In the genomic region with DNA sequence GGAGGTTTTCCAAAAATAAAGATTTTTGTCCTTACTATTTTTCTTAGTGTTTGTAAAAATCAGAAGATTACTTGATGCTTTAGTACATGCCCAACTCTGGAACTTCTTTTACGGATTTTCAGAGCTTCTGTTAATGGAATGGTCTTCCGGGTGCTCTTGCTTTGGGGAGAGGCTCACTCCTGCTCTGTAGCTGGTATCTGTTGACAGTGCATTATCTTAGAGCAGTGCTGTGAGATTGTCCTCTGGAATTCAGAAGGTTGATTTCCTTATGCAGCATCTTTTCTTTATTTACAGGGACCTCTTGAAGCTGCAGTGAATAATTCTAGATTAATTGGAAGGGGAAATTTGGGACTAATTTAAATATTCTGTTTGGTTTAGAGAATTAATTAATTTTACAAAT, we compare ENCODE assay signal across 11 cellular contexts. TPM values are rescaled to one million over a fixed set of nuclear protein-coding genes. Genes with fewer than 3 reads are reported as not detected.
A peak's percentile ranks its signal among the peaks of the same experiment; 100 is the strongest.
DNase-seq lines count a peak whose midpoint lies in the region; ATAC-seq, FAIRE-seq and TF ChIP-seq lines count a peak whose summit lies in the region.
"Had no signal": no experiment of that assay in that cellular context is flagged by ENCODE, and none has a peak within 500 bp of the region (broad histone marks: within the 10 kb centered on the region; RNA-seq: fewer than 3 reads in every experiment).

No MANE protein-coding gene starts in this region.

- H2AFZ ChIP-seq in GM12878 (ENCODE audit: control insufficient read depth, low read depth, low read length) (no peak overlapping the region), neural cell (ENCODE audit: low read depth, low read length) (no peak overlapping the region), PC-3 (ENCODE audit: low read length) (no peak overlapping the region)

- WGBS in GM12878 (ENCODE audit: insufficient coverage, insufficient replicate concordance, low lambda C conversion rate, missing lambda C conversion rate) = 100% methylated on average over 2 of the region's 2 CpGs

- POLR2A ChIA-PET in GM12878 (lab: Charles Lee) (interaction anchor here (0.6 to 2.7 kb wide), 6 partner anchors 12 to 452 kb away, joined by 3 to 9 read pairs (median 3); a partner anchor contains a TSS), PC-3 (lab: Charles Lee; ENCODE audit: unreplicated experiment) (no interaction called here)

- RAD21 ChIA-PET in GM12878 (lab: Charles Lee; ENCODE audit: unreplicated experiment) = interaction anchor here (1.0 to 6.1 kb wide), 7 partner anchors 14 to 1206 kb away, joined by 3 to 59 read pairs (median 4); no protein-coding TSS in a partner anchor

- TF ChIP-seq EP300 in GM12878 (IDR thresholded peaks at IDR 0.05; ENCODE audit: borderline replicate concordance in 1 of 2, control insufficient read depth in 1 of 2, low read depth in 2 of 2, low read length in 2 of 2) = no peak
- no peak for TF ChIP-seq EP300 in neural cell (conservative IDR thresholded peaks at IDR 0.05; ENCODE audit: poor library complexity, severe bottlenecking)

- H3K27me3 ChIP-seq in GM12878 (replicated peaks in 1 of 2; ENCODE audit: control insufficient read depth in 2 of 2, insufficient read depth in 2 of 2, low read length in 1 of 2) (no peaks in the 10 kb centered on the region), neural cell (ENCODE audit: insufficient read depth, low read depth, low read length) (no peaks in the 10 kb centered on the region), PC-3 (ENCODE audit: low read length) (no peaks in the 10 kb centered on the region)

- no peak for TF ChIP-seq POLR2A in GM12878 (IDR thresholded peaks at IDR 0.05; ENCODE audit: low read depth, low read length)

- peak overlapping the region; percentile 18 for H3K4me2 ChIP-seq in GM12878 (ENCODE audit: control insufficient read depth, insufficient read depth)
- peak overlapping the region; percentile 18 for H3K4me2 ChIP-seq in neural cell (ENCODE audit: low read length)
- H3K4me2 ChIP-seq in PC-3 (ENCODE audit: low read length) = no peak overlapping the region

- H3K4me3 Mint-ChIP-seq in T-helper 2 cell treated with Interferon-gamma antibody and Interleukin-4, amounts not matched to agents 5 μg/mL and 100 μg/mL, for 36 hours = peak overlapping the region; percentile 73
- H3K4me3 Mint-ChIP-seq in IgD-negative memory B cell = peak overlapping the region in 3 of 4 donors; percentile 24 to 83 (median 70)

- no peaks in the 10 kb centered on the region for H4K20me1 ChIP-seq in GM12878 (ENCODE audit: control insufficient read depth, insufficient read depth)
- H4K20me1 ChIP-seq in neural cell (ENCODE audit: insufficient read depth) = peaks cover 22% of the 10 kb centered on the region
- no peaks in the 10 kb centered on the region for H4K20me1 ChIP-seq in PC-3 (ENCODE audit: low read length)

- intact Hi-C loops in GM12878 (cut with micrococcal nuclease; ENCODE audit: unreplicated experiment) (loop anchor here (10.0 kb wide), 2 partner anchors 299 to 569 kb away; a partner anchor contains a TSS), PC-3 (cut with micrococcal nuclease) (no loop called here)

- ATAC-seq in GM12878 (no peak), PC-3 (no peak), HG03139 (IDR thresholded peaks at IDR 0.05; ENCODE audit: unreplicated experiment) (no peak)
- ATAC-seq: HCT116 had no signal

- H3K4me3 ChIP-seq in GM12878 (peak overlapping the region; percentile 63), neural cell (ENCODE audit: low read length) (peak overlapping the region; percentile 80), PC-3 (ENCODE audit: low read length) (no peak overlapping the region)

- H3K27me3 Mint-ChIP-seq in T-helper 2 cell treated with Interferon-gamma antibody and Interleukin-4, amounts not matched to agents 5 μg/mL and 100 μg/mL, for 36 hours (ENCODE audit: low read depth) = no peaks in the 10 kb centered on the region
- no peaks in the 10 kb centered on the region for H3K27me3 Mint-ChIP-seq in IgD-negative memory B cell

- CTCF ChIA-PET in GM12878 (lab: Yijun Ruan, JAX) = interaction anchor here (1.2 to 3.2 kb wide), 3 partner anchors 18 to 98 kb away, joined by 3 to 26 read pairs (median 5); no protein-coding TSS in a partner anchor
- CTCF ChIA-PET in PC-3 (lab: Charles Lee) = no interaction called here

- no peak for FAIRE-seq in GM12878 (lab: Jason Lieb, UNC)

- H3K4me1 Mint-ChIP-seq in T-helper 2 cell treated with Interferon-gamma antibody and Interleukin-4, amounts not matched to agents 5 μg/mL and 100 μg/mL, for 36 hours (ENCODE audit: low read depth) = peaks cover 71% of the 10 kb centered on the region
- peaks cover 57 to 79% (median 75%) of the 10 kb centered on the region in 3 donors for H3K4me1 Mint-ChIP-seq in IgD-negative memory B cell

- H3K9ac ChIP-seq in GM12878 (ENCODE audit: control insufficient read depth, insufficient read depth, low read length) (no peak overlapping the region; the same call in 1 of the 2 replicates), neural cell (ENCODE audit: low read length) (no peak overlapping the region), PC-3 (ENCODE audit: low read length) (no peak overlapping the region)

- no peaks in the 10 kb centered on the region for H3K9me3 Mint-ChIP-seq in T-helper 2 cell treated with Interferon-gamma antibody and Interleukin-4, amounts not matched to agents 5 μg/mL and 100 μg/mL, for 36 hours
- H3K9me3 Mint-ChIP-seq in IgD-negative memory B cell = no peaks in the 10 kb centered on the region

- H3K27ac ChIP-seq in GM12878 (ENCODE audit: control insufficient read depth, insufficient read depth) (peak overlapping the region; percentile 73), neural cell (ENCODE audit: low read length) (no peak overlapping the region), PC-3 (ENCODE audit: low read length) (no peak overlapping the region)

- no peak for DNase-seq in T-helper 2 cell treated with Interferon-gamma antibody and Interleukin-4, amounts not matched to agents 5 μg/mL and 100 μg/mL, for 36 hours (ENCODE audit: low spot score)
- DNase-seq in T-helper 2 cell (no peak), GM12878 (ENCODE audit: low read depth, low spot score) (no peak), PC-3 (no peak), hypothalamus (lab: John Stamatoyannopoulos, UW) (no peak)
- DNase-seq: activated gamma-delta T cell, NCI-H526 had no signal

- in situ Hi-C loops in GM12878 (cut with MboI) = no loop called here

- TF ChIP-seq CTCF in GM12878 (IDR thresholded peaks at IDR 0.05 in 2 of 3, conservative IDR thresholded peaks at IDR 0.05 in 1 of 3; ENCODE audit: control insufficient read depth in 2 of 3, extremely low read depth in 1 of 3, insufficient read depth in 1 of 3, low read depth in 3 of 3, low read length in 3 of 3) (no peak), neural cell (IDR thresholded peaks at IDR 0.05; ENCODE audit: poor library complexity, severe bottlenecking) (no peak), PC-3 (conservative IDR thresholded peaks at IDR 0.05; ENCODE audit: low read depth, low read length) (no peak)

- H3K36me3 Mint-ChIP-seq in T-helper 2 cell treated with Interferon-gamma antibody and Interleukin-4, amounts not matched to agents 5 μg/mL and 100 μg/mL, for 36 hours (ENCODE audit: low read depth) = peaks cover 5% of the 10 kb centered on the region
- H3K36me3 Mint-ChIP-seq in IgD-negative memory B cell = no peaks in the 10 kb centered on the region

- H3K9me3 ChIP-seq in GM12878 (replicated peaks; ENCODE audit: control insufficient read depth, insufficient read depth, low read length) (no peaks in the 10 kb centered on the region; the same call in 2 of the 3 replicates), neural cell (ENCODE audit: low read length) (no peaks in the 10 kb centered on the region), PC-3 (ENCODE audit: low read length) (no peaks in the 10 kb centered on the region)

- peaks cover 79% of the 10 kb centered on the region for H3K79me2 ChIP-seq in GM12878 (ENCODE audit: control insufficient read depth, insufficient read depth, low read length)
- peaks cover 89% of the 10 kb centered on the region for H3K79me2 ChIP-seq in neural cell (replicated peaks; ENCODE audit: insufficient read depth, low read length)
- no peaks in the 10 kb centered on the region for H3K79me2 ChIP-seq in PC-3 (ENCODE audit: low read length)

- H3K36me3 ChIP-seq in GM12878 (ENCODE audit: control insufficient read depth in 2 of 2, insufficient read depth in 2 of 2, low read length in 1 of 2) = no peaks in the 10 kb centered on the region
- H3K36me3 ChIP-seq in neural cell (ENCODE audit: insufficient read depth, low read length) = no peaks in the 10 kb centered on the region
- H3K36me3 ChIP-seq in PC-3 (ENCODE audit: low read depth, low read length) = no peaks in the 10 kb centered on the region

- TF ChIP-seq RAD21 in GM12878 (IDR thresholded peaks at IDR 0.05; ENCODE audit: insufficient read depth, low read depth, low read length) = no peak
- TF ChIP-seq RAD21 in neural cell (conservative IDR thresholded peaks at IDR 0.05) = no peak

- peaks cover 18% of the 10 kb centered on the region for H3K4me1 ChIP-seq in GM12878 (ENCODE audit: control insufficient read depth, insufficient read depth, low read length)
- H3K4me1 ChIP-seq in PC-3 (ENCODE audit: insufficient read depth, low read length) = peaks cover 5% of the 10 kb centered on the region; the same call in 1 of the 2 replicates

- BruUV-seq in GM12878 (replicated peaks; lab: Mats Ljungman, UMichigan) (no TSS peak), PC-3 (replicated peaks; lab: Mats Ljungman, UMichigan) (no TSS peak)

- no peaks in the 10 kb centered on the region for H3K9me2 ChIP-seq in neural cell (ENCODE audit: insufficient read depth, low read length)
- no peaks in the 10 kb centered on the region for H3K9me2 ChIP-seq in PC-3 (replicated peaks; ENCODE audit: low read length)

- SMC1A ChIA-PET in GM12878 (lab: Charles Lee; ENCODE audit: uncharacterized antibody, unreplicated experiment) = interaction anchor here (1.1 to 4.8 kb wide), 10 partner anchors 13 to 76 kb away, joined by 3 to 61 read pairs (median 4); no protein-coding TSS in a partner anchor

- H3F3A ChIP-seq in neural cell (ENCODE audit: insufficient read depth, low read length, poor library complexity, severe bottlenecking) = peaks cover 17% of the 10 kb centered on the region
- H3F3A ChIP-seq in PC-3 (ENCODE audit: low read length, unreplicated experiment) = no peaks in the 10 kb centered on the region

- peak overlapping the region; percentile 39 for H3K27ac Mint-ChIP-seq in T-helper 2 cell treated with Interferon-gamma antibody and Interleukin-4, amounts not matched to agents 5 μg/mL and 100 μg/mL, for 36 hours
- peak overlapping the region in 2 of 3 donors; percentile 76 to 80 for H3K27ac Mint-ChIP-seq in IgD-negative memory B cell

RNA-seq across cellular contexts. Expression of a gene that starts 4.6 kb away (rescaled TPM):
- 63.3 TPM for polyA plus RNA-seq in IgD-negative memory B cell
- 39.7 and 46.4 TPM in 2 replicates for total RNA-seq in GM12878 (2013; cell fraction: nucleolus; rRNA removed)
- total RNA-seq in GM12878 (2014; rRNA removed) = 20.9 and 22.4 TPM in 2 replicates
- 18.7 and 18.9 TPM in 2 replicates for total RNA-seq in GM12878 (2014; rRNA removed; fragmentation: Illumina TruSeq; extraction: Trizol)
- 23.9 and 27.9 TPM in 2 replicates for total RNA-seq in GM12878 (2021)
- 9.5 TPM for polyA plus RNA-seq in GM12878 (2011; ENCODE audit: low read depth)
- polyA plus RNA-seq in GM12878 (2011; rRNA removed) = 50.6 and 63.4 TPM in 2 replicates
- polyA plus RNA-seq in GM12878 (2011; cell fraction: cytosol; rRNA removed) = 30.0 and 31.6 TPM in 2 replicates
- polyA plus RNA-seq in GM12878 (2011; cell fraction: nucleus; rRNA removed) = 24.9 and 37.2 TPM in 2 replicates
- polyA plus RNA-seq in GM12878 (2012) = 11.7 and 13.4 TPM in 2 replicates
- polyA plus RNA-seq in GM12878 (2014; fragmentation: Illumina TruSeq; extraction: Trizol) = 28.5 and 39.8 TPM in 2 replicates
- 10 to 100 TPM; 11.0 to 16.3 TPM for polyA plus RNA-seq in GM12878 (2014; fragmentation: Nextera tagmentation; extraction: Ambion mirVana)
- 26.7 and 32.3 TPM in 2 replicates for polyA plus RNA-seq in GM12878 (2014; rRNA removed)
- polyA plus RNA-seq in GM12878 (2016; fragmentation: Nextera tagmentation; extraction: Ambion mirVana) = 10 to 100 TPM; 24.0 to 25.0 TPM
- 33.8 and 41.5 TPM in 2 replicates for polyA minus RNA-seq in GM12878 (2011; rRNA and poly(A)+ RNA removed)
- 11.5 and 12.0 TPM in 2 replicates for polyA minus RNA-seq in GM12878 (2011; cell fraction: cytosol; rRNA and poly(A)+ RNA removed)
- polyA minus RNA-seq in GM12878 (2011; cell fraction: nucleus; rRNA and poly(A)+ RNA removed) = 19.8 and 37.9 TPM in 2 replicates
- 58.9 and 60.3 TPM in 2 replicates for polyA plus RNA-seq in neural cell
- 109 and 170 TPM in 2 replicates for polyA minus RNA-seq in neural cell
- total RNA-seq in PC-3 (2014; rRNA removed) = 2.8 and 2.9 TPM in 2 replicates
